ENCODE assay signal across 28 cellular contexts in the genomic region with DNA sequence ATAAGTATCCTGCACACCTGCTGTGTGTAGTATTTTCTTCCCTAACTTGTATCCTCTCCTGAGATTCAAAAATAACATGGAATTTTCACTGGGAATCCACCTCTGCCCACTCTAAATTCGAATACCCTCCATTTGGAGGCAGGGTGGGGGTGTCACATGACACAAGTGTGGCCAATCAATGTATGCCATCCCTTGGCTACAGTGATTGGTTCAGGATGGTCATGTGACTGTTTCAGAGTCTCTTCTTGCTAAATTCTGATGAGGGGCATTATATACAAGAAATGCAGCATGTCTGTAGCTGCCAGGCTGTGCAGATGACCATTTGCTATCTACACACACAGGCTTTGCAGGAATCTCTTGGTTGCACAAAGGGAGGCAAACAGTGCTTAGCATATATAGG.
"Had no signal": no experiment of that assay in that cellular context is flagged by ENCODE, and none has a peak within 500 bp of the region (broad histone marks: within the 10 kb centered on the region; RNA-seq: fewer than 3 reads in every experiment).

No MANE protein-coding gene starts in this region.

- FAIRE-seq: kidney, small intestine, urothelium cell line had no signal

- H3K4me3 Mint-ChIP-seq: naive thymus-derived CD8-positive, alpha-beta T cell; nephron; neural crest cell; stimulated activated effector memory CD8-positive, alpha-beta T cell treated with anti-CD3 and anti-CD28 coated beads, Interleukin-12 subunit alpha, Interleukin-12 subunit beta, amount 100 ng/mL, for 72 hours; stimulated activated naive CD8-positive, alpha-beta T cell treated with anti-CD3 and anti-CD28 coated beads, Interleukin-15, Interleukin-2, amounts not matched to agents 100 ng/mL and 50 ng/mL, for 24 hours had no signal

- H3K4me1 Mint-ChIP-seq: naive thymus-derived CD8-positive, alpha-beta T cell; nephron; neural crest cell; stimulated activated effector memory CD8-positive, alpha-beta T cell treated with anti-CD3 and anti-CD28 coated beads, Interleukin-12 subunit alpha, Interleukin-12 subunit beta, amount 100 ng/mL, for 72 hours had no signal

- H3K27ac Mint-ChIP-seq: naive thymus-derived CD8-positive, alpha-beta T cell; nephron; progenitor cell of endocrine pancreas; stimulated activated effector memory CD8-positive, alpha-beta T cell treated with anti-CD3 and anti-CD28 coated beads, Interleukin-12 subunit alpha, Interleukin-12 subunit beta, amount 100 ng/mL, for 72 hours; stimulated activated naive CD8-positive, alpha-beta T cell treated with anti-CD3 and anti-CD28 coated beads, Interleukin-15, Interleukin-2, amounts not matched to agents 100 ng/mL and 50 ng/mL, for 24 hours had no signal

- ATAC-seq: left colon; left lung; lower lobe of right lung; naive thymus-derived CD8-positive, alpha-beta T cell; right cardiac atrium; stimulated activated effector memory CD8-positive, alpha-beta T cell treated with anti-CD3 and anti-CD28 coated beads, Interleukin-12 subunit alpha, Interleukin-12 subunit beta, amount 100 ng/mL, for 72 hours; upper lobe of right lung had no signal

- H3K27me3 Mint-ChIP-seq: stimulated activated naive CD8-positive, alpha-beta T cell treated with anti-CD3 and anti-CD28 coated beads, Interleukin-15, Interleukin-2, amounts not matched to agents 100 ng/mL and 50 ng/mL, for 24 hours had no signal

- H3K9me3 ChIP-seq: lower lobe of right lung, neutrophil, ovary, sigmoid colon, suprapubic skin, thoracic aorta, tibial artery, upper lobe of right lung had no signal

- H3K9me3 Mint-ChIP-seq: nephron; stimulated activated naive CD8-positive, alpha-beta T cell treated with anti-CD3 and anti-CD28 coated beads, Interleukin-15, Interleukin-2, amounts not matched to agents 100 ng/mL and 50 ng/mL, for 24 hours had no signal

- H3K27ac ChIP-seq: left lung, lower lobe of right lung, neutrophil, ovary, sigmoid colon, spleen, suprapubic skin, thoracic aorta, tibial artery, upper lobe of right lung had no signal

- H3K36me3 ChIP-seq: left lung, lower lobe of right lung, neutrophil, ovary, sigmoid colon, spleen, suprapubic skin, thoracic aorta, tibial artery, upper lobe of right lung had no signal

- H3K4me1 ChIP-seq: left lung, lower lobe of right lung, sigmoid colon, spleen, suprapubic skin, tibial artery, upper lobe of right lung had no signal

- DNase-seq: hippocampal formation; kidney; left colon; left lung; lower lobe of right lung; mammary epithelial cell; mesenchymal stem cell; naive thymus-derived CD8-positive, alpha-beta T cell; ovary; retina; right cardiac atrium; sigmoid colon; small intestine; spleen; stimulated activated CD4-positive, alpha-beta T cell treated with anti-CD3 and anti-CD28 coated beads, Interleukin-4, amount 100 ng/mL, for 24 hours; stimulated activated naive CD4-positive, alpha-beta T cell; tibial artery; trophoblast cell; upper lobe of right lung had no signal

- H3K36me3 Mint-ChIP-seq: naive thymus-derived CD8-positive, alpha-beta T cell; stimulated activated effector memory CD8-positive, alpha-beta T cell treated with anti-CD3 and anti-CD28 coated beads, Interleukin-12 subunit alpha, Interleukin-12 subunit beta, amount 100 ng/mL, for 72 hours had no signal

- H3K4me3 ChIP-seq: left lung, lower lobe of right lung, ovary, sigmoid colon, spleen, suprapubic skin, thoracic aorta, tibial artery, upper lobe of right lung had no signal

- H3K27me3 ChIP-seq: left lung, neutrophil, ovary, sigmoid colon, spleen, suprapubic skin, tibial artery, upper lobe of right lung had no signal
